In genomic region chr11:12824281-12825041, GRCh38 we compare ENCODE assay signal across 1 cellular context.
TF ChIP-seq lines count a peak whose summit lies in the region.

No MANE protein-coding gene starts in this region.

TF ChIP-seq in IMR-90, 13 proteins besides CTCF, POLR2A, EP300 and RAD21:
- TF ChIP-seq MAFK (IDR thresholded peaks at IDR 0.05; ENCODE audit: low read depth, low read length), result no peak
- no peak for TF ChIP-seq ELK1 (IDR thresholded peaks at IDR 0.05; ENCODE audit: borderline replicate concordance, low read depth, low read length)
